ENCODE assay signal across 14 cellular contexts in genomic region chr11:87035976-87036583, GRCh38. TPM values are rescaled to one million over a fixed set of nuclear protein-coding genes. Genes with fewer than 3 reads are reported as not detected.
DNase-seq lines count a peak whose midpoint lies in the region; ATAC-seq, FAIRE-seq and TF ChIP-seq lines count a peak whose summit lies in the region.
"Had no signal": no experiment of that assay in that cellular context is flagged by ENCODE, and none has a peak within 500 bp of the region (broad histone marks: within the 10 kb centered on the region; RNA-seq: fewer than 3 reads in every experiment).

No MANE protein-coding gene starts in this region.

- no TSS peak for BruUV-seq in HepG2 (replicated peaks; lab: Mats Ljungman, UMichigan)

- no peak for TF ChIP-seq RAD21 in HepG2 (CRISPR knock-in tag; IDR thresholded peaks at IDR 0.05)

- H3K4me3 Mint-ChIP-seq in activated CD8-positive, alpha-beta memory T cell treated with anti-CD3 and anti-CD28 coated beads, Interleukin-2, amount 10 ng/mL, durations not matched to agents 7 days and 5 days, result no peak overlapping the region

- DNase-seq in HepG2 (ENCODE audit: low spot score) (no peak), right lobe of liver (no peak), RPMI8226 (peak; percentile 12), mesenchymal stem cell (no peak), upper lobe of left lung (no peak), GF-D8 (lab: John Stamatoyannopoulos, UW) (no peak), esophagus muscularis mucosa (ENCODE audit: extremely low spot score) (no peak)
- no peak for DNase-seq in activated CD8-positive, alpha-beta memory T cell treated with anti-CD3 and anti-CD28 coated beads, Interleukin-2, amount 10 ng/mL, durations not matched to agents 7 days and 5 days
- DNase-seq: activated CD4-positive, alpha-beta memory T cell treated with anti-CD3 and anti-CD28 coated beads, Interleukin-2, amount 10 ng/mL, durations not matched to agents 7 days and 5 days; activated gamma-delta T cell; KG1; stimulated activated CD4-positive, alpha-beta T cell treated with anti-CD3 and anti-CD28 coated beads, Interleukin-4, amount 100 ng/mL, for 1 hour; stimulated activated naive B cell treated with anti-CD40 and anti-IgM and Interleukin-4, amounts not matched to agents 10 μg/mL and 1 μg/mL and 100 μg/mL, for 72 hours had no signal

- H3K4me1 Mint-ChIP-seq in activated CD8-positive, alpha-beta memory T cell treated with anti-CD3 and anti-CD28 coated beads, Interleukin-2, amount 10 ng/mL, durations not matched to agents 7 days and 5 days, result peaks cover 29% of the 10 kb centered on the region

- WGBS in HepG2 (ENCODE audit: low lambda C conversion rate), result 76% methylated on average over 12 of the region's 12 CpGs
- WGBS in right lobe of liver (ENCODE audit: insufficient coverage, low coverage, low lambda C conversion rate, missing lambda C conversion rate), result 70% methylated on average over 11 of the region's 12 CpGs
- 90% methylated on average over 10 of the region's 12 CpGs for WGBS in mesenchymal stem cell
- 63 to 67% methylated on average over 12 of the region's 12 CpGs for WGBS in upper lobe of left lung, 2 donors
- 71% methylated on average over 12 of the region's 12 CpGs for WGBS in esophagus muscularis mucosa

- H2BK5ac ChIP-seq in mesenchymal stem cell (ENCODE audit: low read depth, low read length, poor library complexity, severe bottlenecking), result no peak overlapping the region

- intact Hi-C loops in HepG2 (cut with micrococcal nuclease; ENCODE audit: unreplicated experiment) (loop anchor here (2.0 to 5.0 kb wide), 2 partner anchors 41 to 81 kb away; partner anchors contain the start of gene FZD4), right lobe of liver (cut with DNase I) (no loop called here), esophagus muscularis mucosa (cut with DNase I) (loop anchor here (5.0 kb wide), 4 partner anchors 39 to 226 kb away; partner anchors contain the start of gene FZD4)

- H2BK12ac ChIP-seq in mesenchymal stem cell (ENCODE audit: low read length in 2 of 2), result no peak overlapping the region

- no peak for TF ChIP-seq EP300 in HepG2 (IDR thresholded peaks at IDR 0.05; ENCODE audit: low read depth in 2 of 2, low read length in 2 of 2)
- TF ChIP-seq EP300 in HepG2 (CRISPR knock-in tag; IDR thresholded peaks at IDR 0.05; ENCODE audit: borderline replicate concordance), result no peak
- no peak for TF ChIP-seq EP300 in upper lobe of left lung (IDR thresholded peaks at IDR 0.05)
- TF ChIP-seq EP300 in esophagus muscularis mucosa (IDR thresholded peaks at IDR 0.05), result no peak

- peak overlapping the region; percentile 91 for H3K9ac ChIP-seq in HepG2 (ENCODE audit: insufficient read depth, low read depth, low read length)
- peak overlapping the region; percentile 95 for H3K9ac ChIP-seq in mesenchymal stem cell (ENCODE audit: low read length)

- ATAC-seq in HepG2 (no peak), right lobe of liver (no peak), upper lobe of left lung (ENCODE audit: low FRiP score in 2 of 2) (no peak)
- ATAC-seq in activated CD8-positive, alpha-beta memory T cell treated with anti-CD3 and anti-CD28 coated beads, Interleukin-2, amount 10 ng/mL, durations not matched to agents 7 days and 5 days, result no peak
- ATAC-seq: stimulated activated naive B cell treated with anti-CD40 and anti-IgM and Interleukin-4, amounts not matched to agents 10 μg/mL and 1 μg/mL and 100 μg/mL, for 72 hours had no signal

- no peak overlapping the region for H3K4me3 ChIP-seq in HepG2 (replicated peaks in 1 of 3; ENCODE audit: insufficient read depth in 1 of 3, low read depth in 2 of 3, low read length in 3 of 3)
- no peak overlapping the region for H3K4me3 ChIP-seq in right lobe of liver
- H3K4me3 ChIP-seq in mesenchymal stem cell (ENCODE audit: insufficient read depth in 1 of 2, low read depth in 1 of 2, low read length in 2 of 2), result no peak overlapping the region
- no peak overlapping the region for H3K4me3 ChIP-seq in upper lobe of left lung
- no peak overlapping the region for H3K4me3 ChIP-seq in esophagus muscularis mucosa

- no peak overlapping the region for H2BK120ac ChIP-seq in mesenchymal stem cell (ENCODE audit: low read depth, low read length)

- H2AFZ ChIP-seq in HepG2 (ENCODE audit: low read length) (no peak overlapping the region), mesenchymal stem cell (ENCODE audit: low read depth, low read length) (no peak overlapping the region)

- H3K9me3 Mint-ChIP-seq in activated CD8-positive, alpha-beta memory T cell treated with anti-CD3 and anti-CD28 coated beads, Interleukin-2, amount 10 ng/mL, durations not matched to agents 7 days and 5 days (ENCODE audit: low read depth), result no peaks in the 10 kb centered on the region
- H3K9me3 Mint-ChIP-seq: activated CD4-positive, alpha-beta memory T cell treated with anti-CD3 and anti-CD28 coated beads, Interleukin-2, amount 10 ng/mL, durations not matched to agents 7 days and 5 days; mesothelial cell of epicardium; stimulated activated naive B cell treated with anti-CD40 and anti-IgM and Interleukin-4, amounts not matched to agents 10 μg/mL and 1 μg/mL and 100 μg/mL, for 72 hours had no signal

- H3K9me3 ChIP-seq in HepG2 (ENCODE audit: low read length) (no peaks in the 10 kb centered on the region), right lobe of liver (no peaks in the 10 kb centered on the region), mesenchymal stem cell (ENCODE audit: control insufficient read depth, low read length) (no peaks in the 10 kb centered on the region), upper lobe of left lung (no peaks in the 10 kb centered on the region), esophagus muscularis mucosa (no peaks in the 10 kb centered on the region)

- H3K27ac ChIP-seq in HepG2 (ENCODE audit: extremely low read length, insufficient read depth, low read length) (peak overlapping the region; percentile 95), right lobe of liver (peak overlapping the region in 1 of 3 donors; percentile 89), mesenchymal stem cell (ENCODE audit: low read length, poor library complexity, severe bottlenecking) (no peak overlapping the region), upper lobe of left lung (peak overlapping the region in 3 of 4 donors; percentile 11 to 94 (median 93)), esophagus muscularis mucosa (replicated peaks in 1 of 4) (peak overlapping the region in 2 of 4 donors; percentile 86 to 90)

- FAIRE-seq in HepG2 (lab: Jason Lieb, UNC), result no peak

- H3K27me3 ChIP-seq in HepG2 (ENCODE audit: control insufficient read depth in 1 of 2, insufficient read depth in 2 of 2, low read length in 2 of 2), result no peaks in the 10 kb centered on the region; a peak in 1 of 5 replicates
- H3K27me3 ChIP-seq in right lobe of liver, result no peaks in the 10 kb centered on the region
- H3K27me3 ChIP-seq in mesenchymal stem cell (ENCODE audit: control insufficient read depth in 1 of 2, insufficient read depth in 1 of 2, low read length in 2 of 2), result no peaks in the 10 kb centered on the region
- H3K27me3 ChIP-seq in upper lobe of left lung, result no peaks in the 10 kb centered on the region
- no peaks in the 10 kb centered on the region for H3K27me3 ChIP-seq in esophagus muscularis mucosa

- no peak overlapping the region for H2BK15ac ChIP-seq in mesenchymal stem cell (ENCODE audit: low read depth, poor library complexity, severe bottlenecking)

- H2AK5ac ChIP-seq in mesenchymal stem cell (ENCODE audit: low read length, severe bottlenecking), result no peak overlapping the region

- peaks cover 50% of the 10 kb centered on the region for H3K4me1 ChIP-seq in HepG2 (ENCODE audit: insufficient read depth, low read length)
- peaks cover 0 to 22% (median 0%) of the 10 kb centered on the region in 4 donors for H3K4me1 ChIP-seq in right lobe of liver
- H3K4me1 ChIP-seq in mesenchymal stem cell (ENCODE audit: control insufficient read depth, insufficient read depth, low read depth, low read length), result peaks cover 4% of the 10 kb centered on the region
- H3K4me1 ChIP-seq in upper lobe of left lung, result peaks cover 14 to 37% (median 34%) of the 10 kb centered on the region in 4 donors
- peaks cover 32 to 36% (median 33%) of the 10 kb centered on the region in 4 donors for H3K4me1 ChIP-seq in esophagus muscularis mucosa

- TF ChIP-seq CTCF in HepG2 (CRISPR knock-in tag; IDR thresholded peaks at IDR 0.05) (no peak), right lobe of liver (IDR thresholded peaks at IDR 0.05) (no peak), upper lobe of left lung (IDR thresholded peaks at IDR 0.05) (no peak), esophagus muscularis mucosa (IDR thresholded peaks at IDR 0.05) (no peak)

- H3K36me3 Mint-ChIP-seq in activated CD8-positive, alpha-beta memory T cell treated with anti-CD3 and anti-CD28 coated beads, Interleukin-2, amount 10 ng/mL, durations not matched to agents 7 days and 5 days, result peaks cover 5% of the 10 kb centered on the region

- no peak overlapping the region for H3K27ac Mint-ChIP-seq in activated CD8-positive, alpha-beta memory T cell treated with anti-CD3 and anti-CD28 coated beads, Interleukin-2, amount 10 ng/mL, durations not matched to agents 7 days and 5 days
- H3K27ac Mint-ChIP-seq: mesothelial cell of epicardium had no signal

- POLR2A ChIA-PET in HepG2 (lab: Yijun Ruan, JAX), result interaction anchor here (0.6 to 3.2 kb wide), 7 partner anchors 32 to 96 kb away, joined by 3 to 57 read pairs (median 47); partner anchors contain the start of gene FZD4

- H4K20me1 ChIP-seq in HepG2 (ENCODE audit: insufficient read depth, low read length), result peaks cover 4% of the 10 kb centered on the region; the same call in 1 of the 2 replicates

- in situ Hi-C loops in HepG2 (cut with HindIII; ENCODE audit: extremely low pct_ligation_motif_present, low pct_unique_long_range_greater_than_20kb), result loop anchor here (5.0 kb wide), 2 partner anchors 34 to 84 kb away; no protein-coding TSS in a partner anchor

- no peak overlapping the region for H4K91ac ChIP-seq in mesenchymal stem cell (ENCODE audit: low read length)

- H3K23ac ChIP-seq in mesenchymal stem cell (ENCODE audit: low read length in 2 of 2), result no peak overlapping the region

- TF ChIP-seq POLR2A in HepG2 (IDR thresholded peaks at IDR 0.05; ENCODE audit: insufficient read depth in 1 of 2, low read depth in 2 of 2, low read length in 2 of 2), result no peak
- TF ChIP-seq POLR2A in right lobe of liver (IDR thresholded peaks at IDR 0.05), result no peak
- TF ChIP-seq POLR2A in upper lobe of left lung (IDR thresholded peaks at IDR 0.05), result no peak
- no peak for TF ChIP-seq POLR2A in esophagus muscularis mucosa (IDR thresholded peaks at IDR 0.05; ENCODE audit: low read depth)

- H3K4ac ChIP-seq in mesenchymal stem cell (ENCODE audit: low read depth in 1 of 2, low read length in 2 of 2), result no peak overlapping the region

- peak overlapping the region; percentile 86 for H3K4me2 ChIP-seq in HepG2 (ENCODE audit: low read depth, low read length)
- H3K4me2 ChIP-seq in mesenchymal stem cell (ENCODE audit: low read length, poor library complexity, severe bottlenecking), result no peak overlapping the region

- peak overlapping the region; percentile 23 for H4K8ac ChIP-seq in mesenchymal stem cell (ENCODE audit: low read length)

- CTCF ChIA-PET in HepG2 (lab: Yijun Ruan, JAX; ENCODE audit: low intra/inter-chr PET ratio, low total read pairs), result no interaction called here
- CTCF ChIA-PET in activated CD8-positive, alpha-beta memory T cell treated with anti-CD3 and anti-CD28 coated beads, Interleukin-2, amount 10 ng/mL, durations not matched to agents 7 days and 5 days (lab: Charles Lee), result interaction anchor here (1.0 to 2.0 kb wide), 3 partner anchors 81 to 97 kb away, joined by 3 to 6 read pairs (median 4); partner anchors contain the start of gene FZD4

- H3K79me2 ChIP-seq in HepG2 (ENCODE audit: insufficient read depth, low read length), result peaks cover 33% of the 10 kb centered on the region

- H3K79me1 ChIP-seq in mesenchymal stem cell (replicated peaks; ENCODE audit: low read length, poor library complexity, severe bottlenecking), result peaks cover 9% of the 10 kb centered on the region

- H3K36me3 ChIP-seq in HepG2 (replicated peaks in 1 of 2; ENCODE audit: control insufficient read depth in 1 of 2, insufficient read depth in 2 of 2, low read length in 2 of 2), result 0 out of 5 replicates have a peak, but pooled peaks cover 0 to 4% of the 10 kb centered on the region in 2 experiments
- no peaks in the 10 kb centered on the region for H3K36me3 ChIP-seq in right lobe of liver
- peaks cover 0 to 4% of the 10 kb centered on the region in 2 experiments for H3K36me3 ChIP-seq in mesenchymal stem cell (ENCODE audit: control insufficient read depth in 1 of 2, insufficient read depth in 2 of 2, low read depth in 1 of 2, low read length in 2 of 2)
- no peaks in the 10 kb centered on the region for H3K36me3 ChIP-seq in upper lobe of left lung
- H3K36me3 ChIP-seq in esophagus muscularis mucosa, result no peaks in the 10 kb centered on the region

- no peak overlapping the region for H3K14ac ChIP-seq in mesenchymal stem cell (ENCODE audit: low read length in 2 of 2)

- peaks cover 13% of the 10 kb centered on the region for H3K27me3 Mint-ChIP-seq in activated CD8-positive, alpha-beta memory T cell treated with anti-CD3 and anti-CD28 coated beads, Interleukin-2, amount 10 ng/mL, durations not matched to agents 7 days and 5 days
- H3K27me3 Mint-ChIP-seq: stimulated activated naive B cell treated with anti-CD40 and anti-IgM and Interleukin-4, amounts not matched to agents 10 μg/mL and 1 μg/mL and 100 μg/mL, for 72 hours had no signal

- no peak overlapping the region for H3K18ac ChIP-seq in mesenchymal stem cell (ENCODE audit: low read depth in 1 of 2, low read length in 2 of 2)

RNA-seq across cellular contexts. Expression of gene TMEM135, which starts 1.7 kb away (rescaled TPM):
- total RNA-seq in HepG2 (2016; rRNA removed; fragmentation: Illumina TruSeq; extraction: Trizol), result 88.9 and 137 TPM in 2 replicates
- total RNA-seq in HepG2 (2016; cell fraction: cytosol; rRNA removed; fragmentation: Illumina TruSeq; extraction: Trizol; ENCODE audit: low read depth), result 13.8 and 23.1 TPM in 2 replicates
- 89.3 and 110 TPM in 2 replicates for total RNA-seq in HepG2 (2016; cell fraction: insoluble cytoplasmic fraction; rRNA removed; fragmentation: Illumina TruSeq; extraction: Trizol)
- total RNA-seq in HepG2 (2016; cell fraction: membrane; rRNA removed; fragmentation: Illumina TruSeq; extraction: Trizol), result 53.8 and 64.4 TPM in 2 replicates
- total RNA-seq in HepG2 (2016; cell fraction: nucleus; rRNA removed; fragmentation: Illumina TruSeq; extraction: Trizol), result 114 and 120 TPM in 2 replicates
- 29.8 and 36.6 TPM in 2 replicates for polyA plus RNA-seq in HepG2 (2011; rRNA removed)
- polyA plus RNA-seq in HepG2 (2011; cell fraction: cytosol; rRNA removed), result 22.7 and 40.1 TPM in 2 replicates
- polyA plus RNA-seq in HepG2 (2011; cell fraction: nucleus; rRNA removed), result 31.7 and 48.3 TPM in 2 replicates
- 28.2 and 36.9 TPM in 2 replicates for polyA plus RNA-seq in HepG2 (2012)
- polyA plus RNA-seq in HepG2 (2016; cell fraction: cytosol; fragmentation: Illumina TruSeq; extraction: Trizol; ENCODE audit: low read depth), result 4.8 and 5.5 TPM in 2 replicates
- polyA plus RNA-seq in HepG2 (2016; cell fraction: insoluble cytoplasmic fraction; fragmentation: Illumina TruSeq; extraction: Trizol; ENCODE audit: low read depth), result 68.6 and 71.6 TPM in 2 replicates
- 17.9 and 19.7 TPM in 2 replicates for polyA plus RNA-seq in HepG2 (2016; cell fraction: membrane; fragmentation: Illumina TruSeq; extraction: Trizol; ENCODE audit: low read depth)
- 49.6 and 80.2 TPM in 2 replicates for polyA plus RNA-seq in HepG2 (2016; cell fraction: nucleus; fragmentation: Illumina TruSeq; extraction: Trizol; ENCODE audit: insufficient read depth, low read depth)
- 29.8 and 153 TPM in 2 replicates for polyA minus RNA-seq in HepG2 (2011; rRNA and poly(A)+ RNA removed; ENCODE audit: low replicate concordance)
- polyA minus RNA-seq in HepG2 (2011; cell fraction: cytosol; rRNA and poly(A)+ RNA removed), result 48.6 and 52.1 TPM in 2 replicates
- 145 and 211 TPM in 2 replicates for polyA minus RNA-seq in HepG2 (2011; cell fraction: nucleus; rRNA and poly(A)+ RNA removed)
- 10 to 100 TPM; 12.2 to 27.9 (median 18.8) TPM for total RNA-seq in right lobe of liver
- 27.5 TPM for polyA plus RNA-seq in mesenchymal stem cell (2013, experiment 1 of 2)
- 31.6 TPM for polyA plus RNA-seq in mesenchymal stem cell (2013, experiment 2 of 2)
- total RNA-seq in upper lobe of left lung, result 10 to 100 TPM; 12.6 to 33.5 (median 19.1) TPM
- total RNA-seq in activated CD8-positive, alpha-beta memory T cell treated with anti-CD3 and anti-CD28 coated beads, Interleukin-2, amount 10 ng/mL, durations not matched to agents 7 days and 5 days, result 10 to 100 TPM; 30.1 to 30.8 TPM
- 10 to 100 TPM; 11.6 to 19.5 (median 14.9) TPM for total RNA-seq in esophagus muscularis mucosa

Comparison
In these comparisons a context has a peak if more than half of its experiments do, and no peak if none do; other contexts are left out.
1. intact Hi-C loops: an anchor here in HepG2 (2.0 to 5.0 kb wide) and esophagus muscularis mucosa (5.0 kb wide); none called in right lobe of liver.